ENCODE assay signal across 1 cellular context in genomic region chr20:10537850-10538480, GRCh38.
TF ChIP-seq lines count a peak whose summit lies in the region.

No MANE protein-coding gene starts in this region.

TF ChIP-seq in HCT116, 20 proteins besides CTCF, POLR2A, EP300 and RAD21 (continued from another document):
- TF ChIP-seq ZBTB33 (IDR thresholded peaks at IDR 0.05; ENCODE audit: extremely low read depth, insufficient replicate concordance, low read length) (no peak), EGR1 (IDR thresholded peaks at IDR 0.05; ENCODE audit: low read depth) (no peak), EZH2 (IDR thresholded peaks at IDR 0.05) (no peak), POLR2AphosphoS5 (IDR thresholded peaks at IDR 0.05; ENCODE audit: low read depth, low read length) (no peak), SP1 (IDR thresholded peaks at IDR 0.05; ENCODE audit: low read depth) (0 out of 2 replicates have a peak, but pooled peaks have one; percentile 42)
TF ChIP-seq in HCT116: peak in this region for 3.
